ENCODE assay signal across 1 cellular context in genomic region chr2:208671312-208671711, GRCh38.
TF ChIP-seq lines count a peak whose summit lies in the region.

No MANE protein-coding gene starts in this region.

TF ChIP-seq in WTC11, 78 proteins besides CTCF, POLR2A, EP300 and RAD21 (continued from another document):
- TF ChIP-seq PREB (CRISPR knock-in tag; IDR thresholded peaks at IDR 0.05; ENCODE audit: borderline replicate concordance) (no peak), JAZF1 (CRISPR knock-in tag; IDR thresholded peaks at IDR 0.05) (no peak), TEAD4 (CRISPR knock-in tag; IDR thresholded peaks at IDR 0.05) (no peak), KAT7 (CRISPR knock-in tag; IDR thresholded peaks at IDR 0.05; ENCODE audit: borderline replicate concordance) (no peak), ZNF281 (CRISPR knock-in tag; IDR thresholded peaks at IDR 0.05) (no peak), MLX (CRISPR knock-in tag; IDR thresholded peaks at IDR 0.05) (no peak), ATF2 (CRISPR knock-in tag; IDR thresholded peaks at IDR 0.05; ENCODE audit: borderline replicate concordance, low read depth) (no peak), GABPB1 (CRISPR knock-in tag; IDR thresholded peaks at IDR 0.05) (no peak), USF2 (CRISPR knock-in tag; IDR thresholded peaks at IDR 0.05) (no peak)
